In the genomic region with DNA sequence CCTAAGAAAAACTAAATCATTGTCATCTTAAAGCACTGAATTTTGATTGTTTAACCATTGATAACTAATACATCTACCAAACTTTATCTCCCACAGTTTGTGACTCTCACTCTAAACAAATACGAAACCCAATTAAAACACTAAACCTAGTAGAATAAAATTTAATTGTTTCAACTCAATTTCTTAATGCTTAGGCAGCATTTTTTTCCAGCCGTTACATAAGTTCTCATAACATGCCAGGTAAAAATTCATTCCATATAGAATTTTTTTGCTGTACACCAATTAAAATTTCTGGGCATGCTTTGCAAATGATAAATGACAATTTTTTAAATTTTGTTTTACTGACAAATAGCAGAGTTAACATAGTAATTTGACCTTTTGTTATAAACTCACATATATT, we compare ENCODE assay signal across 4 cellular contexts.
TF ChIP-seq lines count a peak whose summit lies in the region.

No MANE protein-coding gene starts in this region.

TF ChIP-seq in HepG2, 621 proteins besides CTCF, POLR2A, EP300 and RAD21:
- TF ChIP-seq MAFF (IDR thresholded peaks at IDR 0.05; ENCODE audit: low read depth, low read length) (peak; percentile 51), MAF1 (CRISPR knock-in tag; IDR thresholded peaks at IDR 0.05; ENCODE audit: borderline replicate concordance) (no peak), SP140L (CRISPR knock-in tag; IDR thresholded peaks at IDR 0.05; ENCODE audit: borderline replicate concordance) (no peak), BRD4 (CRISPR knock-in tag; IDR thresholded peaks at IDR 0.05) (no peak), ZNF101 (CRISPR knock-in tag; IDR thresholded peaks at IDR 0.05; ENCODE audit: borderline replicate concordance, low read depth) (no peak), MAFK (conservative IDR thresholded peaks at IDR 0.05 in 1 of 2, IDR thresholded peaks at IDR 0.05 in 1 of 2; ENCODE audit: low read length in 2 of 2) (peak; percentile 21 to 64; a peak in 3 of 4 replicates)
- TF ChIP-seq, protein P1, sequence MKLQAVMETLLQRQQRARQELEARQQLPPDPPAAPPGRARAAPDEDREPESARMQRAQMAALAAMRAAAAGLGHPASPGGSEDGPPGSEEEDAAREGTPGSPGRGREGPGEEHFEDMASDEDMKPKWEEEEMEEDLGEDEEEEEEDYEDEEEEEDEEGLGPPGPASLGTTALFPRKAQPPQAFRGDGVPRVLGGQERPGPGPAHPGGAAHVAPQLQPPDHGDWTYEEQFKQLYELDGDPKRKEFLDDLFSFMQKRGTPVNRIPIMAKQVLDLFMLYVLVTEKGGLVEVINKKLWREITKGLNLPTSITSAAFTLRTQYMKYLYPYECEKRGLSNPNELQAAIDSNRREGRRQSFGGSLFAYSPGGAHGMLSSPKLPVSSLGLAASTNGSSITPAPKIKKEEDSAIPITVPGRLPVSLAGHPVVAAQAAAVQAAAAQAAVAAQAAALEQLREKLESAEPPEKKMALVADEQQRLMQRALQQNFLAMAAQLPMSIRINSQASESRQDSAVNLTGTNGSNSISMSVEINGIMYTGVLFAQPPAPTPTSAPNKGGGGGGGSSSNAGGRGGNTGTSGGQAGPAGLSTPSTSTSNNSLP (IDR thresholded peaks at IDR 0.05; ENCODE audit: low read depth, low read length): no peak
TF ChIP-seq in HepG2: peak in this region for 2.

TF ChIP-seq in A549, 52 proteins besides CTCF, POLR2A, EP300 and RAD21:
- TF ChIP-seq KDM5A (IDR thresholded peaks at IDR 0.05) (no peak), JUN (IDR thresholded peaks at IDR 0.05) (no peak), ZSCAN20 (CRISPR knock-in tag; IDR thresholded peaks at IDR 0.05) (no peak), MAFK (IDR thresholded peaks at IDR 0.05; ENCODE audit: partially characterized antibody) (peak; percentile 49), CBX2 (IDR thresholded peaks at IDR 0.05; ENCODE audit: borderline replicate concordance, low read depth) (no peak), MYC (IDR thresholded peaks at IDR 0.05; ENCODE audit: borderline replicate concordance, low read length) (no peak), RFX5 (IDR thresholded peaks at IDR 0.05) (no peak)

TF ChIP-seq in IMR-90, 13 proteins besides CTCF, POLR2A, EP300 and RAD21:
- TF ChIP-seq MAFK (IDR thresholded peaks at IDR 0.05; ENCODE audit: low read depth, low read length): peak; percentile 28; the same call in 1 of the 2 replicates
- no peak for TF ChIP-seq SMC3 (IDR thresholded peaks at IDR 0.05; ENCODE audit: low read depth, low read length)

TF ChIP-seq in endothelial cell of umbilical vein, 7 proteins besides CTCF, POLR2A, EP300 and RAD21:
- no peak for TF ChIP-seq MYC (IDR thresholded peaks at IDR 0.05; ENCODE audit: low read depth, low read length)
- no peak for TF ChIP-seq EZH2 (IDR thresholded peaks at IDR 0.05; ENCODE audit: borderline replicate concordance, low read depth, low read length, severe bottlenecking)
